ENCODE assay signal across 8 cellular contexts in genomic region chr5:83473344-83474169, GRCh38.
DNase-seq lines count a peak whose midpoint lies in the region; ATAC-seq, FAIRE-seq and TF ChIP-seq lines count a peak whose summit lies in the region.

No MANE protein-coding gene starts in this region.

- in situ Hi-C loops in GM13977 (cut with MboI; ENCODE audit: low pct_unique_long_range_greater_than_20kb, low sequenced_read_pairs, unreplicated experiment): no loop called here

- TF ChIP-seq CTCF in GM13977 (IDR thresholded peaks at IDR 0.05; ENCODE audit: extremely low read depth, insufficient read depth, missing control alignments): peak; percentile 78

- FAIRE-seq in A204.1 (lab: Jason Lieb, UNC) (peak; percentile 59), TTC549 (lab: Jason Lieb, UNC) (peak; percentile 37)

- peak; percentile 56 for ATAC-seq in HG02884 (IDR thresholded peaks at IDR 0.05; ENCODE audit: unreplicated experiment)

- DNase-seq in GM13977 (ENCODE audit: low spot score) (peak; percentile 89), NCI-H1436 treated with DMSO at 0.1 percent for 48 hours (lab: John Stamatoyannopoulos, UW) (peak; percentile 53), dedifferentiated amniotic fluid mesenchymal stem cell (ENCODE audit: extremely low spot score) (peak; percentile 97), kidney tubule cell (ENCODE audit: low spot score) (peak; percentile 98)
- peak; percentile 30 to 60 for DNase-seq in stimulated activated CD4-positive, alpha-beta T cell treated with anti-CD3 and anti-CD28 coated beads, Interleukin-12 subunit alpha, Interleukin-12 subunit beta, amount 100 ng/mL, for 24 hours (ENCODE audit: low read depth in 2 of 2)

Comparison
In these comparisons a context has a peak if more than half of its experiments do, and no peak if none do; other contexts are left out.
1. Peak in every context shown above with its lines: DNase-seq and ATAC-seq.
2. DNase-seq: peak in every context shown above with its lines; median percentile 98 in kidney tubule cell; 97 in dedifferentiated amniotic fluid mesenchymal stem cell; 89 in GM13977; 53 in NCI-H1436 treated with DMSO at 0.1 percent for 48 hours; 45 in stimulated activated CD4-positive, alpha-beta T cell treated with anti-CD3 and anti-CD28 coated beads, Interleukin-12 subunit alpha, Interleukin-12 subunit beta, amount 100 ng/mL, for 24 hours.